Comparison of ENCODE assay signal across 1 cellular context in genomic region chr1:27727126-27727525, GRCh38.
TF ChIP-seq lines count a peak whose summit lies in the region.

No MANE protein-coding gene starts in this region.

TF ChIP-seq in SK-N-SH, 30 proteins besides CTCF, POLR2A, EP300 and RAD21 (continued from another document):
- TF ChIP-seq, protein P1, sequence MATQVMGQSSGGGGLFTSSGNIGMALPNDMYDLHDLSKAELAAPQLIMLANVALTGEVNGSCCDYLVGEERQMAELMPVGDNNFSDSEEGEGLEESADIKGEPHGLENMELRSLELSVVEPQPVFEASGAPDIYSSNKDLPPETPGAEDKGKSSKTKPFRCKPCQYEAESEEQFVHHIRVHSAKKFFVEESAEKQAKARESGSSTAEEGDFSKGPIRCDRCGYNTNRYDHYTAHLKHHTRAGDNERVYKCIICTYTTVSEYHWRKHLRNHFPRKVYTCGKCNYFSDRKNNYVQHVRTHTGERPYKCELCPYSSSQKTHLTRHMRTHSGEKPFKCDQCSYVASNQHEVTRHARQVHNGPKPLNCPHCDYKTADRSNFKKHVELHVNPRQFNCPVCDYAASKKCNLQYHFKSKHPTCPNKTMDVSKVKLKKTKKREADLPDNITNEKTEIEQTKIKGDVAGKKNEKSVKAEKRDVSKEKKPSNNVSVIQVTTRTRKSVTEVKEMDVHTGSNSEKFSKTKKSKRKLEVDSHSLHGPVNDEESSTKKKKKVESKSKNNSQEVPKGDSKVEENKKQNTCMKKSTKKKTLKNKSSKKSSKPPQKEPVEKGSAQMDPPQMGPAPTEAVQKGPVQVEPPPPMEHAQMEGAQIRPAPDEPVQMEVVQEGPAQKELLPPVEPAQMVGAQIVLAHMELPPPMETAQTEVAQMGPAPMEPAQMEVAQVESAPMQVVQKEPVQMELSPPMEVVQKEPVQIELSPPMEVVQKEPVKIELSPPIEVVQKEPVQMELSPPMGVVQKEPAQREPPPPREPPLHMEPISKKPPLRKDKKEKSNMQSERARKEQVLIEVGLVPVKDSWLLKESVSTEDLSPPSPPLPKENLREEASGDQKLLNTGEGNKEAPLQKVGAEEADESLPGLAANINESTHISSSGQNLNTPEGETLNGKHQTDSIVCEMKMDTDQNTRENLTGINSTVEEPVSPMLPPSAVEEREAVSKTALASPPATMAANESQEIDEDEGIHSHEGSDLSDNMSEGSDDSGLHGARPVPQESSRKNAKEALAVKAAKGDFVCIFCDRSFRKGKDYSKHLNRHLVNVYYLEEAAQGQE (IDR thresholded peaks at IDR 0.05; ENCODE audit: low read depth, low read length): no peak
- TF ChIP-seq FOXJ3 (CRISPR knock-in tag; IDR thresholded peaks at IDR 0.05) (no peak), TCF12 (IDR thresholded peaks at IDR 0.05) (no peak), RXRA (IDR thresholded peaks at IDR 0.05; ENCODE audit: borderline replicate concordance, low read depth) (no peak), USF1 (IDR thresholded peaks at IDR 0.05; ENCODE audit: borderline replicate concordance, low read depth) (no peak), RCOR1 (IDR thresholded peaks at IDR 0.05; ENCODE audit: low read length) (no peak), GABPA (IDR thresholded peaks at IDR 0.05; ENCODE audit: low read depth) (no peak), NFIC (IDR thresholded peaks at IDR 0.05; ENCODE audit: borderline replicate concordance) (no peak), ELF1 (IDR thresholded peaks at IDR 0.05) (no peak), EZH2phosphoT487 (IDR thresholded peaks at IDR 0.05; ENCODE audit: borderline replicate concordance, low read depth) (no peak)
TF ChIP-seq in SK-N-SH: peak in this region for 0.
